26 cellular contexts compared by ENCODE assay signal in the genomic region with DNA sequence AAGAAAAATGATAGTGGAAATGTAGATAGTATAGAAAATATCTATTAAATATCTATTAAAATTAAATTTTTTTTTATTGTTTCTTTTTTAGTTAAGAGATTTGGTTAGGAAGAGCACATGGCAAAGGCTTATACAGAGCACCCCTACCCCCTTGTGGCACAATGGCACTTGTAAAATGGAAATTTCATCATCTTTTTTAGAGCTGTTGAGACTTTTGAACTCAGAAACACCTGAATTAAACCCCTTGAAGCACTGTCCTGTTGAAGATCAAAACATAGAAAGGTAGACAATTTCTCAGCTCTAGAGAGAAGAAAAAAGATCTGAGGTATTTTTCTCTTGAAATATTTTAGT.
DNase-seq lines count a peak whose midpoint lies in the region; ATAC-seq and TF ChIP-seq lines count a peak whose summit lies in the region.
"Had no signal": no experiment of that assay in that cellular context is flagged by ENCODE, and none has a peak within 500 bp of the region (broad histone marks: within the 10 kb centered on the region; RNA-seq: fewer than 3 reads in every experiment).

No MANE protein-coding gene starts in this region.

- DNase-seq in GM23338 (ENCODE audit: low spot score) (no peak), SK-N-MC (ENCODE audit: low read depth, low spot score) (no peak), epithelial cell of proximal tubule (ENCODE audit: low read depth) (no peak), progenitor cell of endocrine pancreas (ENCODE audit: low spot score, unreplicated experiment) (no peak), NOMO-1 treated with DMSO at 0.1 percent for 48 hours (lab: John Stamatoyannopoulos, UW; ENCODE audit: unreplicated experiment) (no peak)
- DNase-seq in CD4-positive, alpha-beta T cell, result no peak
- DNase-seq: activated CD4-positive, alpha-beta memory T cell treated with anti-CD3 and anti-CD28 coated beads, Interleukin-2, amount 10 ng/mL, durations not matched to agents 7 days and 5 days; activated CD4-positive, CD25-positive, alpha-beta regulatory T cell; activated naive CD4-positive, alpha-beta T cell treated with Interleukin-2 at 50 U/mL for 16 hours; activated T-cell treated with anti-CD3 and anti-CD28 coated beads, Interleukin-2, amount 50 U/mL, for 24 hours; effector memory CD4-positive, alpha-beta T cell; EL; heart right ventricle; immature natural killer cell; IMR-90; naive thymus-derived CD8-positive, alpha-beta T cell; NCI-H187 treated with DMSO at 0.1 percent for 48 hours; NCI-H510A treated with DMSO at 0.1 percent for 48 hours; SIG-M5; stimulated activated naive CD8-positive, alpha-beta T cell treated with anti-CD3 and anti-CD28 coated beads, Interleukin-15, amount 100 ng/mL, for 72 hours; upper lobe of left lung had no signal

- H3K4me2 ChIP-seq in GM23338, result no peak overlapping the region

- CTCF ChIA-PET in CD4-positive, alpha-beta T cell (lab: Charles Lee), result interaction anchor here (0.9 to 1.0 kb wide), 2 partner anchors 16 to 506 kb away, joined by 3 read pairs; no protein-coding TSS in a partner anchor

- no peaks in the 10 kb centered on the region for H3K79me2 ChIP-seq in GM23338 (replicated peaks; ENCODE audit: insufficient read depth)
- H3K79me2 ChIP-seq: parathyroid adenoma had no signal

- H3K27me3 ChIP-seq in GM23338 (ENCODE audit: insufficient read depth), result peaks cover 12% of the 10 kb centered on the region; the same call in 1 of the 2 replicates
- no peaks in the 10 kb centered on the region for H3K27me3 ChIP-seq in CD4-positive, alpha-beta T cell (ENCODE audit: control insufficient read depth, insufficient read depth, low read length)
- H3K27me3 ChIP-seq: heart right ventricle, upper lobe of left lung had no signal

- H3K27ac Mint-ChIP-seq in GM23338 (0 out of 2 replicates have a peak overlapping the region, but pooled peaks have one; percentile 65), progenitor cell of endocrine pancreas (no peak overlapping the region)
- H3K27ac Mint-ChIP-seq in CD4-positive, alpha-beta T cell, result no peak overlapping the region
- H3K27ac Mint-ChIP-seq: activated CD4-positive, alpha-beta memory T cell treated with anti-CD3 and anti-CD28 coated beads, Interleukin-2, amount 10 ng/mL, durations not matched to agents 7 days and 5 days; activated T-cell treated with anti-CD3 and anti-CD28 coated beads, Interleukin-2, amount 50 U/mL, for 24 hours; immature natural killer cell; naive thymus-derived CD8-positive, alpha-beta T cell; stimulated activated naive CD8-positive, alpha-beta T cell treated with anti-CD3 and anti-CD28 coated beads, Interleukin-15, amount 100 ng/mL, for 72 hours; T-helper 2 cell treated with Interferon-gamma antibody and Interleukin-4, amounts not matched to agents 5 μg/mL and 100 μg/mL, for 36 hours had no signal

- no peaks in the 10 kb centered on the region; the same call in 2 of the 3 replicates for H3K9me3 Mint-ChIP-seq in GM23338
- peaks cover 6% of the 10 kb centered on the region for H3K9me3 Mint-ChIP-seq in progenitor cell of endocrine pancreas (ENCODE audit: low read depth)
- H3K9me3 Mint-ChIP-seq in CD4-positive, alpha-beta T cell, result peaks cover 9% of the 10 kb centered on the region

- no peaks in the 10 kb centered on the region for H3F3A ChIP-seq in GM23338 (replicated peaks; ENCODE audit: low read depth)

- H3K4me1 Mint-ChIP-seq in GM23338, result no peaks in the 10 kb centered on the region
- H3K4me1 Mint-ChIP-seq in progenitor cell of endocrine pancreas (ENCODE audit: low read depth), result peaks cover 9% of the 10 kb centered on the region
- H3K4me1 Mint-ChIP-seq in CD4-positive, alpha-beta T cell (ENCODE audit: low read depth), result no peaks in the 10 kb centered on the region
- H3K4me1 Mint-ChIP-seq: activated CD4-positive, alpha-beta memory T cell treated with anti-CD3 and anti-CD28 coated beads, Interleukin-2, amount 10 ng/mL, durations not matched to agents 7 days and 5 days; immature natural killer cell; naive thymus-derived CD8-positive, alpha-beta T cell; stimulated activated naive CD8-positive, alpha-beta T cell treated with anti-CD3 and anti-CD28 coated beads, Interleukin-15, amount 100 ng/mL, for 72 hours had no signal

- no peaks in the 10 kb centered on the region for H3K9me2 ChIP-seq in GM23338 (ENCODE audit: insufficient read depth)

- intact Hi-C loops in CD4-positive, alpha-beta T cell (cut with DNase I, micrococcal nuclease), result no loop called here

- no peak overlapping the region for H3K4me3 ChIP-seq in GM23338
- no peak overlapping the region for H3K4me3 ChIP-seq in SK-N-MC
- no peak overlapping the region for H3K4me3 ChIP-seq in epithelial cell of proximal tubule (ENCODE audit: low read depth, low read length)
- H3K4me3 ChIP-seq: heart right ventricle, upper lobe of left lung had no signal

- H3K36me3 ChIP-seq in GM23338 (ENCODE audit: insufficient read depth) (no peaks in the 10 kb centered on the region), SK-N-MC (ENCODE audit: insufficient read depth, low read length) (no peaks in the 10 kb centered on the region)
- H3K36me3 ChIP-seq: heart right ventricle, upper lobe of left lung had no signal

- no peaks in the 10 kb centered on the region; the same call in 1 of the 2 replicates for H4K20me1 ChIP-seq in GM23338 (replicated peaks; ENCODE audit: insufficient read depth)

- H3K36me3 Mint-ChIP-seq in GM23338 (ENCODE audit: low read depth), result no peaks in the 10 kb centered on the region
- no peaks in the 10 kb centered on the region for H3K36me3 Mint-ChIP-seq in progenitor cell of endocrine pancreas (ENCODE audit: insufficient read depth)
- H3K36me3 Mint-ChIP-seq in CD4-positive, alpha-beta T cell (ENCODE audit: low read depth), result no peaks in the 10 kb centered on the region

- H3K4me3 Mint-ChIP-seq in GM23338, result no peak overlapping the region
- H3K4me3 Mint-ChIP-seq in progenitor cell of endocrine pancreas (ENCODE audit: low read depth), result no peak overlapping the region
- H3K4me3 Mint-ChIP-seq in CD4-positive, alpha-beta T cell, result no peak overlapping the region
- H3K4me3 Mint-ChIP-seq: activated CD4-positive, alpha-beta memory T cell treated with anti-CD3 and anti-CD28 coated beads, Interleukin-2, amount 10 ng/mL, durations not matched to agents 7 days and 5 days; activated T-cell treated with anti-CD3 and anti-CD28 coated beads, Interleukin-2, amount 50 U/mL, for 24 hours; immature natural killer cell; naive thymus-derived CD8-positive, alpha-beta T cell; stimulated activated naive CD8-positive, alpha-beta T cell treated with anti-CD3 and anti-CD28 coated beads, Interleukin-15, amount 100 ng/mL, for 72 hours; T-helper 2 cell treated with Interferon-gamma antibody and Interleukin-4, amounts not matched to agents 5 μg/mL and 100 μg/mL, for 36 hours had no signal

- TF ChIP-seq CTCF in GM23338 (conservative IDR thresholded peaks at IDR 0.05; ENCODE audit: low read depth in 2 of 2) (peak in 1 of 2 experiments; percentile 27; a peak in 1 of 4 replicates), epithelial cell of proximal tubule (conservative IDR thresholded peaks at IDR 0.05; ENCODE audit: low read depth, low read length) (peak; percentile 44), progenitor cell of endocrine pancreas (IDR thresholded peaks at IDR 0.05; ENCODE audit: unreplicated experiment) (peak; percentile 26)
- TF ChIP-seq CTCF in CD4-positive, alpha-beta T cell (IDR thresholded peaks at IDR 0.05), result no peak

- POLR2A ChIA-PET in CD4-positive, alpha-beta T cell (lab: Charles Lee), result no interaction called here

- H3K9me3 ChIP-seq in SK-N-MC (ENCODE audit: low read depth, low read length), result peaks cover 3% of the 10 kb centered on the region; the same call in 1 of the 2 replicates
- H3K9me3 ChIP-seq in CD4-positive, alpha-beta T cell (ENCODE audit: control insufficient read depth, low read length), result no peaks in the 10 kb centered on the region
- H3K9me3 ChIP-seq: upper lobe of left lung had no signal

- no peak overlapping the region for H3K27ac ChIP-seq in GM23338 (ENCODE audit: low read depth)
- H3K27ac ChIP-seq in SK-N-MC, result peak overlapping the region; percentile 77
- H3K27ac ChIP-seq in CD4-positive, alpha-beta T cell (ENCODE audit: low read depth, low read length), result no peak overlapping the region
- H3K27ac ChIP-seq: heart right ventricle, HL-60, parathyroid adenoma, upper lobe of left lung had no signal

- H2AFZ ChIP-seq in GM23338, result no peak overlapping the region
- H2AFZ ChIP-seq: parathyroid adenoma had no signal

- ATAC-seq in GM23338 (no peak), GM18858 (IDR thresholded peaks at IDR 0.05; ENCODE audit: unreplicated experiment) (no peak), GM18502 (IDR thresholded peaks at IDR 0.05; ENCODE audit: poor library complexity, unreplicated experiment) (no peak)
- no peak for ATAC-seq in CD4-positive, alpha-beta T cell (ENCODE audit: poor library complexity)
- ATAC-seq: heart right ventricle; naive thymus-derived CD8-positive, alpha-beta T cell; stimulated activated naive CD8-positive, alpha-beta T cell treated with anti-CD3 and anti-CD28 coated beads, Interleukin-15, amount 100 ng/mL, for 72 hours had no signal

- no peaks in the 10 kb centered on the region for H3K4me1 ChIP-seq in GM23338 (ENCODE audit: insufficient read depth)
- H3K4me1 ChIP-seq: heart right ventricle, parathyroid adenoma, upper lobe of left lung had no signal

- peak overlapping the region; percentile 42 for H3K9ac ChIP-seq in SK-N-MC (ENCODE audit: insufficient read length)
- H3K9ac ChIP-seq: parathyroid adenoma had no signal

- no peaks in the 10 kb centered on the region for H3K27me3 Mint-ChIP-seq in GM23338 (ENCODE audit: insufficient read depth, low read depth, poor library complexity)
- H3K27me3 Mint-ChIP-seq in progenitor cell of endocrine pancreas, result peaks cover 5% of the 10 kb centered on the region
- H3K27me3 Mint-ChIP-seq in CD4-positive, alpha-beta T cell, result no peaks in the 10 kb centered on the region
- H3K27me3 Mint-ChIP-seq: activated CD4-positive, alpha-beta memory T cell treated with anti-CD3 and anti-CD28 coated beads, Interleukin-2, amount 10 ng/mL, durations not matched to agents 7 days and 5 days; activated T-cell treated with anti-CD3 and anti-CD28 coated beads, Interleukin-2, amount 50 U/mL, for 24 hours; naive thymus-derived CD8-positive, alpha-beta T cell; stimulated activated naive CD8-positive, alpha-beta T cell treated with anti-CD3 and anti-CD28 coated beads, Interleukin-15, amount 100 ng/mL, for 72 hours had no signal

TF ChIP-seq in GM23338, 12 proteins besides CTCF, POLR2A, EP300 and RAD21 (continues in another document):
- TF ChIP-seq JUNB (IDR thresholded peaks at IDR 0.05; ENCODE audit: unreplicated experiment), result no peak
- TF ChIP-seq, protein P1, sequence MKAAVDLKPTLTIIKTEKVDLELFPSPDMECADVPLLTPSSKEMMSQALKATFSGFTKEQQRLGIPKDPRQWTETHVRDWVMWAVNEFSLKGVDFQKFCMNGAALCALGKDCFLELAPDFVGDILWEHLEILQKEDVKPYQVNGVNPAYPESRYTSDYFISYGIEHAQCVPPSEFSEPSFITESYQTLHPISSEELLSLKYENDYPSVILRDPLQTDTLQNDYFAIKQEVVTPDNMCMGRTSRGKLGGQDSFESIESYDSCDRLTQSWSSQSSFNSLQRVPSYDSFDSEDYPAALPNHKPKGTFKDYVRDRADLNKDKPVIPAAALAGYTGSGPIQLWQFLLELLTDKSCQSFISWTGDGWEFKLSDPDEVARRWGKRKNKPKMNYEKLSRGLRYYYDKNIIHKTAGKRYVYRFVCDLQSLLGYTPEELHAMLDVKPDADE (IDR thresholded peaks at IDR 0.05), result no peak
- no peak for TF ChIP-seq EZH2phosphoT487 (IDR thresholded peaks at IDR 0.05; ENCODE audit: unreplicated experiment)
